7 cellular contexts compared by ENCODE assay signal in the genomic region with DNA sequence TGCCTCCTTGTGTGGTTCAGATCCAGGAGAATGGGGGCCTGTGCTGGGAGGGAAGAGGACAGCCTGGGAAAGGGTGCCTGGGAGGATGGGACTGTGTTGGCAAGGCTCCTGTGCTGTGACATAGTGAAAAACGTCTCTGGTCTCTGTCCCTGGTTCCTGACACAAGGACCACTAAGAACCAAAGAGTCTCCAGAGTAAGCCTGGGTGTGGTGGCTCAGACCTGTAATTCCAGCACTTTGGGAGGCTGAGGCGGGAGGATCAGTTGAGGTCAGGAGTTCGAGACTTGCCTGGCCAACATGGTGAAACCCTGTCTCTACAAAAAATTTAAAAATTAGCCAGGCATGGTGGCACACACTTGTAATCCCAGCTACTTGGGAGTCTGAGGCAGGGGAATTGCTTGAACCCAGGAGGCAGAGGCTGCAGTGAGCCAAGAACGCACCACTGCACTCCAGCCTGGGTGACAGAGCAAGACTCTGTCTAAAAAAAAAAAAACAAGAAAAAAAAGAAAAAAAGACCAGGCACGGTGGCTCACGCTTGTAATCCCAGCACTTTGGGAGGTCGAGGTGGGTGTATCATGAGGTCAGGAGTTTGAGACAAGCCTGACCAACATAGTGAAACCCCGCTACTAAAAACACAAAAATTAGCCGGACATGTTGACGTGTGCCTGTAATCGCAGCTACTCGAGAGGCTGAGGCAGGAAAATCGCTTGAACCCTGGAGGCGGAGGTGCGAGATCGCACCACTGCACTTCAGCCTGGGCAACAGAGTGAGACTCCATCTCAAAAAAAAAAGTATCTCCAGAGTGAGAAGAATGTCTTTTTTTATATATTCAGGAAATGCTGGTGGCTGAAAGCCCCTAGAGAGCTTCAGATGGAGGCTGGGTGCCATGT. TPM values are rescaled to one million over a fixed set of nuclear protein-coding genes. Genes with fewer than 3 reads are reported as not detected.
DNase-seq lines count a peak whose midpoint lies in the region; ATAC-seq, FAIRE-seq and TF ChIP-seq lines count a peak whose summit lies in the region.
"Not testable (repeated sequence)": the region's sequence is repeated elsewhere in the genome, so short reads cannot be mapped to it uniquely, and the experiment has no call there.

No MANE protein-coding gene starts in this region.

- not testable (repeated sequence) for TF ChIP-seq EP300 in HepG2 (IDR thresholded peaks at IDR 0.05; ENCODE audit: low read depth in 2 of 2, low read length in 2 of 2); HepG2 (CRISPR knock-in tag; IDR thresholded peaks at IDR 0.05; ENCODE audit: borderline replicate concordance)

- not testable (repeated sequence) for TF ChIP-seq CTCF in HepG2 (CRISPR knock-in tag; IDR thresholded peaks at IDR 0.05); osteoblast (IDR thresholded peaks at IDR 0.05; ENCODE audit: extremely low read depth, low read depth, low read length)

- 86% methylated on average over 16 of the region's 16 CpGs for WGBS in HepG2 (ENCODE audit: low lambda C conversion rate)

- POLR2A ChIA-PET in HepG2 (lab: Yijun Ruan, JAX): interaction anchor here (1.8 to 3.8 kb wide), 3 partner anchors 12 to 29 kb away, joined by 9 to 33 read pairs (median 31); no protein-coding TSS in a partner anchor

- CTCF ChIA-PET in HepG2 (lab: Yijun Ruan, JAX; ENCODE audit: low intra/inter-chr PET ratio, low total read pairs): not testable (repeated sequence)

- peaks cover 28% of the 10 kb centered on the region for H3K4me1 ChIP-seq in effector memory CD4-positive, alpha-beta T cell (ENCODE audit: control insufficient read depth, insufficient read depth, low read length, poor library complexity, severe bottlenecking)
- H3K4me1 ChIP-seq in HepG2 (ENCODE audit: insufficient read depth, low read length) (peaks cover 38% of the 10 kb centered on the region), stomach smooth muscle (ENCODE audit: control insufficient read depth, insufficient read depth, low read length) (peaks cover 20% of the 10 kb centered on the region)
- not testable (repeated sequence) for H3K4me1 ChIP-seq in osteoblast (ENCODE audit: insufficient read depth, low read length)

- peak overlapping the region; percentile 97 for H3K27ac ChIP-seq in effector memory CD4-positive, alpha-beta T cell (ENCODE audit: insufficient read depth, low read length, poor library complexity, severe bottlenecking)
- H3K27ac ChIP-seq in HepG2 (ENCODE audit: extremely low read length, insufficient read depth, low read length); osteoblast (ENCODE audit: low read depth, low read length): not testable (repeated sequence)
- H3K27ac ChIP-seq in stomach smooth muscle (ENCODE audit: low read length): peak overlapping the region; percentile 70

- H4K20me1 ChIP-seq in HepG2 (ENCODE audit: insufficient read depth, low read length); osteoblast (ENCODE audit: insufficient read depth, low read length): not testable (repeated sequence)

- H3K9me3 ChIP-seq in effector memory CD4-positive, alpha-beta T cell (ENCODE audit: control insufficient read depth, low read length); HepG2 (ENCODE audit: low read length); osteoblast (ENCODE audit: low read depth, low read length); stomach smooth muscle (ENCODE audit: control insufficient read depth in 2 of 2, low read length in 2 of 2): not testable (repeated sequence)

- BruUV-seq in HepG2 (replicated peaks; lab: Mats Ljungman, UMichigan): not testable (repeated sequence)

- FAIRE-seq in GM12892 (lab: Jason Lieb, UNC): peak; percentile 84
- not testable (repeated sequence) for FAIRE-seq in HepG2 (lab: Jason Lieb, UNC)

- peak overlapping the region; percentile 82 for H2AFZ ChIP-seq in HepG2 (ENCODE audit: low read length)
- H2AFZ ChIP-seq in osteoblast (ENCODE audit: low read length): not testable (repeated sequence)

- not testable (repeated sequence) for H3K9me3 Mint-ChIP-seq in T-helper 2 cell treated with Interferon-gamma antibody and Interleukin-4, amounts not matched to agents 5 μg/mL and 100 μg/mL, for 36 hours; activated naive CD4-positive, alpha-beta T cell treated with anti-CD3 and anti-CD28 coated beads, Interleukin-2, amount 50 U/mL, for 72 hours

- H3K4me3 Mint-ChIP-seq in T-helper 2 cell treated with Interferon-gamma antibody and Interleukin-4, amounts not matched to agents 5 μg/mL and 100 μg/mL, for 36 hours: peak overlapping the region; percentile 36

- peak overlapping the region; percentile 98 for H3K27ac Mint-ChIP-seq in T-helper 2 cell treated with Interferon-gamma antibody and Interleukin-4, amounts not matched to agents 5 μg/mL and 100 μg/mL, for 36 hours
- peak overlapping the region; percentile 94 to 98 for H3K27ac Mint-ChIP-seq in activated naive CD4-positive, alpha-beta T cell treated with anti-CD3 and anti-CD28 coated beads, Interleukin-2, amount 50 U/mL, for 72 hours

- H3K79me2 ChIP-seq in HepG2 (ENCODE audit: insufficient read depth, low read length); osteoblast (ENCODE audit: insufficient read depth, low read length): not testable (repeated sequence)

- ATAC-seq in activated naive CD4-positive, alpha-beta T cell treated with anti-CD3 and anti-CD28 coated beads, Interleukin-2, amount 50 U/mL, for 72 hours; HepG2: not testable (repeated sequence)

- TF ChIP-seq POLR2A in GM12892 (IDR thresholded peaks at IDR 0.05; ENCODE audit: low read depth, low read length); HepG2 (IDR thresholded peaks at IDR 0.05; ENCODE audit: insufficient read depth in 1 of 2, low read depth in 2 of 2, low read length in 2 of 2): not testable (repeated sequence)

- H3K4me1 Mint-ChIP-seq in T-helper 2 cell treated with Interferon-gamma antibody and Interleukin-4, amounts not matched to agents 5 μg/mL and 100 μg/mL, for 36 hours (ENCODE audit: low read depth): peaks cover 30% of the 10 kb centered on the region

- not testable (repeated sequence) for H3K4me3 ChIP-seq in effector memory CD4-positive, alpha-beta T cell (ENCODE audit: insufficient read depth, low read depth, low read length, poor library complexity, severe bottlenecking); osteoblast (ENCODE audit: insufficient read depth, low read length); stomach smooth muscle (ENCODE audit: low read length in 2 of 2)
- 0 out of 6 replicates have a peak overlapping the region, but pooled peaks of 1 of the 3 experiments have one; percentile 71 for H3K4me3 ChIP-seq in HepG2 (replicated peaks in 1 of 3; ENCODE audit: insufficient read depth in 1 of 3, low read depth in 2 of 3, low read length in 3 of 3)

- not testable (repeated sequence) for H3K27me3 ChIP-seq in effector memory CD4-positive, alpha-beta T cell (replicated peaks; ENCODE audit: control insufficient read depth, insufficient read depth, low read length, poor library complexity, severe bottlenecking); HepG2 (ENCODE audit: control insufficient read depth in 1 of 2, insufficient read depth in 2 of 2, low read length in 2 of 2); osteoblast (ENCODE audit: insufficient read depth, low read length); stomach smooth muscle (ENCODE audit: control insufficient read depth in 1 of 2, insufficient read depth in 2 of 2, low read length in 2 of 2)

- not testable (repeated sequence) for H3K9ac ChIP-seq in HepG2 (ENCODE audit: insufficient read depth, low read depth, low read length); stomach smooth muscle (ENCODE audit: low read length in 2 of 2)

- not testable (repeated sequence) for H3K36me3 ChIP-seq in effector memory CD4-positive, alpha-beta T cell (ENCODE audit: control insufficient read depth, insufficient read depth, low read length); HepG2 (replicated peaks in 1 of 2; ENCODE audit: control insufficient read depth in 1 of 2, insufficient read depth in 2 of 2, low read length in 2 of 2); osteoblast (ENCODE audit: insufficient read depth, low read length); stomach smooth muscle (ENCODE audit: control insufficient read depth in 2 of 2, insufficient read depth in 2 of 2, low read length in 2 of 2)

- peaks cover 16% of the 10 kb centered on the region for H3K36me3 Mint-ChIP-seq in T-helper 2 cell treated with Interferon-gamma antibody and Interleukin-4, amounts not matched to agents 5 μg/mL and 100 μg/mL, for 36 hours (ENCODE audit: low read depth)
- peaks cover 6 to 13% of the 10 kb centered on the region in 2 donors for H3K36me3 Mint-ChIP-seq in activated naive CD4-positive, alpha-beta T cell treated with anti-CD3 and anti-CD28 coated beads, Interleukin-2, amount 50 U/mL, for 72 hours

- intact Hi-C loops in HepG2 (cut with micrococcal nuclease; ENCODE audit: unreplicated experiment): loop anchor here (2.0 kb wide), 1 partner anchor 15 kb away; no protein-coding TSS in a partner anchor

- in situ Hi-C loops in HepG2 (cut with HindIII; ENCODE audit: extremely low pct_ligation_motif_present, low pct_unique_long_range_greater_than_20kb): not testable (repeated sequence)

- DNase-seq in GM12892 (ENCODE audit: insufficient read length): peak; percentile 10
- not testable (repeated sequence) for DNase-seq in T-helper 2 cell treated with Interferon-gamma antibody and Interleukin-4, amounts not matched to agents 5 μg/mL and 100 μg/mL, for 36 hours (ENCODE audit: low spot score); activated naive CD4-positive, alpha-beta T cell treated with anti-CD3 and anti-CD28 coated beads, Interleukin-2, amount 50 U/mL, for 72 hours (ENCODE audit: low spot score in 2 of 2); effector memory CD4-positive, alpha-beta T cell; HepG2 (ENCODE audit: low spot score)
- peak; percentile 36 for DNase-seq in osteoblast (ENCODE audit: insufficient read length, low spot score, missing footprints)

- not testable (repeated sequence) for TF ChIP-seq RAD21 in HepG2 (CRISPR knock-in tag; IDR thresholded peaks at IDR 0.05)

- H3K27me3 Mint-ChIP-seq in T-helper 2 cell treated with Interferon-gamma antibody and Interleukin-4, amounts not matched to agents 5 μg/mL and 100 μg/mL, for 36 hours (ENCODE audit: low read depth): not testable (repeated sequence)

- peak overlapping the region; percentile 97 for H3K4me2 ChIP-seq in HepG2 (ENCODE audit: low read depth, low read length)
- not testable (repeated sequence) for H3K4me2 ChIP-seq in osteoblast (ENCODE audit: insufficient read depth, low read length)

RNA-seq across cellular contexts. Expression of a gene that starts 1.4 kb away (rescaled TPM):
- 2,617 TPM for polyA plus RNA-seq in GM12892 (2012; ENCODE audit: missing spikeins)
- 100 to 1,000 TPM; 249 to 277 TPM for total RNA-seq in activated naive CD4-positive, alpha-beta T cell treated with anti-CD3 and anti-CD28 coated beads, Interleukin-2, amount 50 U/mL, for 72 hours
- total RNA-seq in HepG2 (2016; rRNA removed; fragmentation: Illumina TruSeq; extraction: Trizol) (30.1 and 84.4 TPM in 2 replicates), osteoblast (21.4 and 83.4 TPM in 2 replicates)
- total RNA-seq in HepG2 (2016; cell fraction: cytosol; rRNA removed; fragmentation: Illumina TruSeq; extraction: Trizol; ENCODE audit: low read depth): 19.1 and 22.1 TPM in 2 replicates
- total RNA-seq in HepG2 (2016; cell fraction: insoluble cytoplasmic fraction; rRNA removed; fragmentation: Illumina TruSeq; extraction: Trizol): 30.1 and 86.9 TPM in 2 replicates
- total RNA-seq in HepG2 (2016; cell fraction: membrane; rRNA removed; fragmentation: Illumina TruSeq; extraction: Trizol): 23.8 and 31.1 TPM in 2 replicates
- total RNA-seq in HepG2 (2016; cell fraction: nucleus; rRNA removed; fragmentation: Illumina TruSeq; extraction: Trizol): 88.0 and 96.2 TPM in 2 replicates
- polyA plus RNA-seq in HepG2 (2011; rRNA removed): 34.1 and 56.4 TPM in 2 replicates
- 24.7 and 30.8 TPM in 2 replicates for polyA plus RNA-seq in HepG2 (2011; cell fraction: cytosol; rRNA removed)
- polyA plus RNA-seq in HepG2 (2011; cell fraction: nucleus; rRNA removed): 26.5 and 30.9 TPM in 2 replicates
- 73.1 and 87.1 TPM in 2 replicates for polyA plus RNA-seq in HepG2 (2012)
- 44.1 and 51.7 TPM in 2 replicates for polyA plus RNA-seq in HepG2 (2016; cell fraction: cytosol; fragmentation: Illumina TruSeq; extraction: Trizol; ENCODE audit: low read depth)
- polyA plus RNA-seq in HepG2 (2016; cell fraction: insoluble cytoplasmic fraction; fragmentation: Illumina TruSeq; extraction: Trizol; ENCODE audit: low read depth): 52.1 and 69.3 TPM in 2 replicates
- 51.1 and 54.1 TPM in 2 replicates for polyA plus RNA-seq in HepG2 (2016; cell fraction: membrane; fragmentation: Illumina TruSeq; extraction: Trizol; ENCODE audit: low read depth)
- polyA plus RNA-seq in HepG2 (2016; cell fraction: nucleus; fragmentation: Illumina TruSeq; extraction: Trizol; ENCODE audit: insufficient read depth, low read depth): 232 and 243 TPM in 2 replicates
- polyA minus RNA-seq in HepG2 (2011; rRNA and poly(A)+ RNA removed; ENCODE audit: low replicate concordance): 2.5 and 52.0 TPM in 2 replicates
- polyA minus RNA-seq in HepG2 (2011; cell fraction: cytosol; rRNA and poly(A)+ RNA removed): 21.3 and 26.3 TPM in 2 replicates
- polyA minus RNA-seq in HepG2 (2011; cell fraction: nucleus; rRNA and poly(A)+ RNA removed): 11.5 and 16.5 TPM in 2 replicates

RNA-seq across cellular contexts. Expression of a gene that starts 35.4 kb away (rescaled TPM):
- polyA plus RNA-seq in GM12892 (2012; ENCODE audit: missing spikeins): 4,425 TPM
- 1,000 to 10,000 TPM; 2,876 to 3,412 TPM for total RNA-seq in activated naive CD4-positive, alpha-beta T cell treated with anti-CD3 and anti-CD28 coated beads, Interleukin-2, amount 50 U/mL, for 72 hours
- total RNA-seq in HepG2 (2016; rRNA removed; fragmentation: Illumina TruSeq; extraction: Trizol): 2,116 and 2,466 TPM in 2 replicates
- 3,305 and 3,520 TPM in 2 replicates for total RNA-seq in HepG2 (2016; cell fraction: cytosol; rRNA removed; fragmentation: Illumina TruSeq; extraction: Trizol; ENCODE audit: low read depth)
- total RNA-seq in HepG2 (2016; cell fraction: insoluble cytoplasmic fraction; rRNA removed; fragmentation: Illumina TruSeq; extraction: Trizol): 2,149 and 2,588 TPM in 2 replicates
- 4,929 and 5,069 TPM in 2 replicates for total RNA-seq in HepG2 (2016; cell fraction: membrane; rRNA removed; fragmentation: Illumina TruSeq; extraction: Trizol)
- total RNA-seq in HepG2 (2016; cell fraction: nucleus; rRNA removed; fragmentation: Illumina TruSeq; extraction: Trizol): 644 and 721 TPM in 2 replicates
- 3,058 and 3,295 TPM in 2 replicates for polyA plus RNA-seq in HepG2 (2011; rRNA removed)
- 6,315 and 8,239 TPM in 2 replicates for polyA plus RNA-seq in HepG2 (2011; cell fraction: cytosol; rRNA removed)
- 1,184 and 1,580 TPM in 2 replicates for polyA plus RNA-seq in HepG2 (2011; cell fraction: nucleus; rRNA removed)
- 3,506 and 4,895 TPM in 2 replicates for polyA plus RNA-seq in HepG2 (2012)
- 3,347 and 3,785 TPM in 2 replicates for polyA plus RNA-seq in HepG2 (2016; cell fraction: cytosol; fragmentation: Illumina TruSeq; extraction: Trizol; ENCODE audit: low read depth)
- 2,246 and 2,277 TPM in 2 replicates for polyA plus RNA-seq in HepG2 (2016; cell fraction: insoluble cytoplasmic fraction; fragmentation: Illumina TruSeq; extraction: Trizol; ENCODE audit: low read depth)
- 4,452 and 4,569 TPM in 2 replicates for polyA plus RNA-seq in HepG2 (2016; cell fraction: membrane; fragmentation: Illumina TruSeq; extraction: Trizol; ENCODE audit: low read depth)
- 1,056 and 1,136 TPM in 2 replicates for polyA plus RNA-seq in HepG2 (2016; cell fraction: nucleus; fragmentation: Illumina TruSeq; extraction: Trizol; ENCODE audit: insufficient read depth, low read depth)
- 795 and 1,496 TPM in 2 replicates for polyA minus RNA-seq in HepG2 (2011; rRNA and poly(A)+ RNA removed; ENCODE audit: low replicate concordance)
- polyA minus RNA-seq in HepG2 (2011; cell fraction: cytosol; rRNA and poly(A)+ RNA removed): 375 and 432 TPM in 2 replicates
- polyA minus RNA-seq in HepG2 (2011; cell fraction: nucleus; rRNA and poly(A)+ RNA removed): 180 and 283 TPM in 2 replicates
- 1,720 and 2,211 TPM in 2 replicates for total RNA-seq in osteoblast

RNA-seq across cellular contexts. Expression of a gene that starts 56.6 kb away (rescaled TPM):
- 24.4 TPM for polyA plus RNA-seq in GM12892 (2012; ENCODE audit: missing spikeins)
- 10 to 100 TPM; 91.9 to 94.4 TPM for total RNA-seq in activated naive CD4-positive, alpha-beta T cell treated with anti-CD3 and anti-CD28 coated beads, Interleukin-2, amount 50 U/mL, for 72 hours
- total RNA-seq in HepG2 (2016; rRNA removed; fragmentation: Illumina TruSeq; extraction: Trizol): 41.6 and 44.5 TPM in 2 replicates
- 7.0 and 8.0 TPM in 2 replicates for total RNA-seq in HepG2 (2016; cell fraction: cytosol; rRNA removed; fragmentation: Illumina TruSeq; extraction: Trizol; ENCODE audit: low read depth)
- total RNA-seq in HepG2 (2016; cell fraction: insoluble cytoplasmic fraction; rRNA removed; fragmentation: Illumina TruSeq; extraction: Trizol): 34.8 and 42.9 TPM in 2 replicates
- 12.4 and 12.6 TPM in 2 replicates for total RNA-seq in HepG2 (2016; cell fraction: membrane; rRNA removed; fragmentation: Illumina TruSeq; extraction: Trizol)
- total RNA-seq in HepG2 (2016; cell fraction: nucleus; rRNA removed; fragmentation: Illumina TruSeq; extraction: Trizol): 38.8 and 43.2 TPM in 2 replicates
- polyA plus RNA-seq in HepG2 (2011; rRNA removed): 9.9 and 10.1 TPM in 2 replicates
- 5.7 and 7.4 TPM in 2 replicates for polyA plus RNA-seq in HepG2 (2011; cell fraction: cytosol; rRNA removed)
- 27.8 and 31.6 TPM in 2 replicates for polyA plus RNA-seq in HepG2 (2011; cell fraction: nucleus; rRNA removed)
- 14.9 and 19.7 TPM in 2 replicates for polyA plus RNA-seq in HepG2 (2012)
- 2.9 and 3.4 TPM in 2 replicates for polyA plus RNA-seq in HepG2 (2016; cell fraction: cytosol; fragmentation: Illumina TruSeq; extraction: Trizol; ENCODE audit: low read depth)
- polyA plus RNA-seq in HepG2 (2016; cell fraction: insoluble cytoplasmic fraction; fragmentation: Illumina TruSeq; extraction: Trizol; ENCODE audit: low read depth): 38.4 and 54.0 TPM in 2 replicates
- 6.2 and 8.3 TPM in 2 replicates for polyA plus RNA-seq in HepG2 (2016; cell fraction: membrane; fragmentation: Illumina TruSeq; extraction: Trizol; ENCODE audit: low read depth)
- polyA plus RNA-seq in HepG2 (2016; cell fraction: nucleus; fragmentation: Illumina TruSeq; extraction: Trizol; ENCODE audit: insufficient read depth, low read depth): 61.9 and 69.6 TPM in 2 replicates
- polyA minus RNA-seq in HepG2 (2011; rRNA and poly(A)+ RNA removed; ENCODE audit: low replicate concordance): 16.4 and 42.6 TPM in 2 replicates
- polyA minus RNA-seq in HepG2 (2011; cell fraction: cytosol; rRNA and poly(A)+ RNA removed): 9.8 and 12.7 TPM in 2 replicates
- 19.2 and 20.5 TPM in 2 replicates for polyA minus RNA-seq in HepG2 (2011; cell fraction: nucleus; rRNA and poly(A)+ RNA removed)
- 12.3 and 12.4 TPM in 2 replicates for total RNA-seq in osteoblast
